19 cellular contexts compared by ENCODE assay signal in genomic region chr4:12486995-12487394, GRCh38.
"Had no signal": no experiment of that assay in that cellular context is flagged by ENCODE, and none has a peak within 500 bp of the region (broad histone marks: within the 10 kb centered on the region; RNA-seq: fewer than 3 reads in every experiment).

No MANE protein-coding gene starts in this region.

- H3K4me3 ChIP-seq: esophagus muscularis mucosa, pancreas, tibial artery had no signal

- H3K27ac Mint-ChIP-seq: activated T-cell treated with anti-CD3 and anti-CD28 coated beads, Interleukin-2, amount 50 U/mL, for 72 hours; dendritic cell treated with granulocyte-macrophage colony-stimulating factor and Interleukin-4, amounts not matched to agents 40 ng/mL and 50 ng/mL, for 4 days; natural killer cell treated with Interleukin-12 subunit alpha and Interleukin-12 subunit beta and Interleukin-15 and Interleukin-18, amount 100 ng/mL, for 72 hours had no signal

- ATAC-seq: activated CD4-positive, CD25-positive, alpha-beta regulatory T cell treated with anti-CD3 and anti-CD28 coated beads, Interleukin-2, amount 50 U/mL, for 24 hours; activated T-cell treated with anti-CD3 and anti-CD28 coated beads, Interleukin-2, amount 50 U/mL, for 72 hours; natural killer cell treated with Interleukin-12 subunit alpha and Interleukin-12 subunit beta and Interleukin-15 and Interleukin-18, amount 100 ng/mL, for 72 hours; pancreas had no signal

- H3K4me1 ChIP-seq: esophagus muscularis mucosa, pancreas, tibial artery had no signal

- H3K27ac ChIP-seq: esophagus muscularis mucosa, neutrophil, pancreas, tibial artery had no signal

- H3K27me3 Mint-ChIP-seq: dendritic cell treated with granulocyte-macrophage colony-stimulating factor and Interleukin-4, amounts not matched to agents 40 ng/mL and 50 ng/mL, for 4 days; natural killer cell treated with Interleukin-12 subunit alpha and Interleukin-12 subunit beta and Interleukin-15 and Interleukin-18, amount 100 ng/mL, for 72 hours had no signal

- H3K27me3 ChIP-seq: esophagus muscularis mucosa, neutrophil, pancreas, tibial artery had no signal

- DNase-seq: activated CD4-positive, alpha-beta T cell treated with anti-CD3 and anti-CD28 coated beads, Interleukin-2, amount 50 U/mL, for 1 hour; activated CD8-positive, alpha-beta memory T cell treated with anti-CD3 and anti-CD28 coated beads, Interleukin-2, amount 50 U/mL, for 4 hours; activated effector memory CD4-positive, alpha-beta T cell treated with anti-CD3 and anti-CD28 coated beads, Interleukin-2, amount 50 U/mL, for 16 hours; activated naive CD4-positive, alpha-beta T cell treated with anti-CD3 and anti-CD28 coated beads, Interleukin-2, amount 50 U/mL, for 16 hours; activated T-cell treated with anti-CD3 and anti-CD28 coated beads, Interleukin-2, amount 50 U/mL, for 72 hours; aorta; effector memory CD4-positive, alpha-beta T cell; foreskin fibroblast; hypothalamus; pancreas; stimulated activated CD4-positive, alpha-beta T cell treated with anti-CD3 and anti-CD28 coated beads, Interleukin-12 subunit alpha, Interleukin-12 subunit beta, amount 100 ng/mL, for 4 hours; stimulated activated CD4-positive, alpha-beta T cell treated with anti-CD3 and anti-CD28 coated beads, Interleukin-2, amount 100 ng/mL, for 24 hours; stimulated activated naive CD4-positive, alpha-beta T cell treated with Interleukin-2 at 50 U/mL for 16 hours; tibial artery had no signal

- H3K4me3 Mint-ChIP-seq: activated T-cell treated with anti-CD3 and anti-CD28 coated beads, Interleukin-2, amount 50 U/mL, for 72 hours; dendritic cell treated with granulocyte-macrophage colony-stimulating factor and Interleukin-4, amounts not matched to agents 40 ng/mL and 50 ng/mL, for 4 days; natural killer cell treated with Interleukin-12 subunit alpha and Interleukin-12 subunit beta and Interleukin-15 and Interleukin-18, amount 100 ng/mL, for 72 hours had no signal

- H3K36me3 ChIP-seq: esophagus muscularis mucosa, neutrophil, pancreas, tibial artery had no signal

- H3K9me3 ChIP-seq: esophagus muscularis mucosa, neutrophil, pancreas, tibial artery had no signal
